ENCODE assay signal across 1 cellular context in genomic region chr9:136270173-136270710, GRCh38.
A peak's percentile ranks its signal among the peaks of the same experiment; 100 is the strongest.
TF ChIP-seq lines count a peak whose summit lies in the region.

No MANE protein-coding gene starts in this region.

TF ChIP-seq in HepG2, 621 proteins besides CTCF, POLR2A, EP300 and RAD21:
- TF ChIP-seq KDM5A (IDR thresholded peaks at IDR 0.05; ENCODE audit: borderline replicate concordance, low read length), result no peak
- no peak for TF ChIP-seq TAF15 (IDR thresholded peaks at IDR 0.05; ENCODE audit: low read depth, low read length, poor library complexity, severe bottlenecking)
- no peak for TF ChIP-seq TOE1 (CRISPR knock-in tag; IDR thresholded peaks at IDR 0.05)
- TF ChIP-seq SP1 (IDR thresholded peaks at IDR 0.05), result no peak
- TF ChIP-seq SP1 (CRISPR knock-in tag; IDR thresholded peaks at IDR 0.05), result no peak
- TF ChIP-seq DBP (CRISPR knock-in tag; IDR thresholded peaks at IDR 0.05; ENCODE audit: not compliant biosample characterization), result no peak
- TF ChIP-seq PCBP1 (IDR thresholded peaks at IDR 0.05; ENCODE audit: borderline replicate concordance, low read depth, low read length), result no peak
- TF ChIP-seq USF2 (IDR thresholded peaks at IDR 0.05; ENCODE audit: low read depth, low read length), result peak; percentile 36; the same call in 1 of the 2 replicates
- no peak for TF ChIP-seq USF2 (CRISPR knock-in tag; IDR thresholded peaks at IDR 0.05; ENCODE audit: borderline replicate concordance)
- no peak for TF ChIP-seq RXRB (CRISPR knock-in tag; IDR thresholded peaks at IDR 0.05; ENCODE audit: borderline replicate concordance)
- TF ChIP-seq RAD51 (IDR thresholded peaks at IDR 0.05; ENCODE audit: borderline replicate concordance), result peak; percentile 64; the same call in 1 of the 2 replicates
- TF ChIP-seq SALL2 (CRISPR knock-in tag; IDR thresholded peaks at IDR 0.05), result no peak
- no peak for TF ChIP-seq AKNA (CRISPR knock-in tag; IDR thresholded peaks at IDR 0.05; ENCODE audit: borderline replicate concordance)
- no peak for TF ChIP-seq JUN (CRISPR knock-in tag; IDR thresholded peaks at IDR 0.05)
- no peak for TF ChIP-seq ZNF281 (CRISPR knock-in tag; IDR thresholded peaks at IDR 0.05; ENCODE audit: borderline replicate concordance)
- TF ChIP-seq NFRKB (IDR thresholded peaks at IDR 0.05), result no peak
- TF ChIP-seq ZNF75D (CRISPR knock-in tag; IDR thresholded peaks at IDR 0.05; ENCODE audit: borderline replicate concordance), result no peak
- no peak for TF ChIP-seq KDM2A (CRISPR knock-in tag; IDR thresholded peaks at IDR 0.05; ENCODE audit: borderline replicate concordance, low read depth)
